Comparison of ENCODE assay signal across 21 cellular contexts in the genomic region with DNA sequence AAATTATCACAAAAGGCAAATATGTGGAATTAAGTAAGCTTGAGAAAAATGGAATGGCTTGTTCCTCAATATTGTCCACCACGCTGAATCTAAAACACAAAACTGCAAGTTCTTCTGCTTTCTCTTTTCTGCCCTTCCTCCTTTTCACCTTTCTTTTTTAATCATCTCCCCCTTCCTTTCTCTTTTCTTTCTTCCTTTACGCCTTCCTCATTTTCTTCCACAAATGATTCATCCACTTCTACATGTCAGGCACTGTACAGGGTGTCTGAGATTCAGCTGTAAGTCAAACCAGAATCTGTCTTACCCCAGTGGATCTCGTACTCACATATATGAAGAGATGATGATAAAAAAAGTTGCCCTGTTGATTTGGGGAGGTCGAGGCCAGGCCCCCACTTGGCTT.
"Had no signal": no experiment of that assay in that cellular context is flagged by ENCODE, and none has a peak within 500 bp of the region (broad histone marks: within the 10 kb centered on the region; RNA-seq: fewer than 3 reads in every experiment).

No MANE protein-coding gene starts in this region.

- H3K4me3 ChIP-seq: coronary artery, left ventricle myocardium inferior, lower lobe of right lung, psoas muscle, stomach, thoracic aorta, transverse colon had no signal

- H3K36me3 ChIP-seq: left ventricle myocardium inferior, lower lobe of right lung, stomach, thoracic aorta, transverse colon had no signal

- H3K4me1 ChIP-seq: foreskin keratinocyte, left ventricle myocardium inferior, lower lobe of right lung, psoas muscle, stomach, transverse colon had no signal

- H3K27me3 ChIP-seq: foreskin keratinocyte, stomach, transverse colon had no signal

- FAIRE-seq: endothelial cell of umbilical vein, keratinocyte had no signal

- DNase-seq: effector CD4-positive, alpha-beta T cell; endodermal cell; erythroblast; foreskin keratinocyte; immature natural killer cell; left ventricle myocardium inferior; lower lobe of right lung; mesenchymal stem cell; naive thymus-derived CD4-positive, alpha-beta T cell; nephron progenitor cell; psoas muscle; stimulated activated CD4-positive, alpha-beta T cell treated with anti-CD3 and anti-CD28 coated beads, Interleukin-2, amount 100 ng/mL, for 24 hours; stimulated activated CD4-positive, alpha-beta T cell treated with anti-CD3 and anti-CD28 coated beads, Interleukin-4, amount 100 ng/mL, for 4 hours; stimulated activated naive CD4-positive, alpha-beta T cell; stomach; substantia nigra; transverse colon had no signal

- H3K27ac ChIP-seq: coronary artery, foreskin keratinocyte, left ventricle myocardium inferior, lower lobe of right lung, psoas muscle, stomach, thoracic aorta, transverse colon had no signal
